In genomic region chr12:82314406-82314892, GRCh38 we compare ENCODE assay signal across 13 cellular contexts. TPM values are rescaled to one million over a fixed set of nuclear protein-coding genes. Genes with fewer than 3 reads are reported as not detected.
DNase-seq lines count a peak whose midpoint lies in the region; ATAC-seq and TF ChIP-seq lines count a peak whose summit lies in the region.
"Had no signal": no experiment of that assay in that cellular context is flagged by ENCODE, and none has a peak within 500 bp of the region (broad histone marks: within the 10 kb centered on the region; RNA-seq: fewer than 3 reads in every experiment).

No MANE protein-coding gene starts in this region.

- TF ChIP-seq CTCF in C4-2B (conservative IDR thresholded peaks at IDR 0.05), result no peak
- TF ChIP-seq CTCF in left lung (IDR thresholded peaks at IDR 0.05), result no peak

- H3K4me1 ChIP-seq in HUES64 (ENCODE audit: insufficient read depth, low read length) (no peaks in the 10 kb centered on the region), left lung (no peaks in the 10 kb centered on the region)

- ATAC-seq in left lung, result peak; percentile 75
- ATAC-seq in GM19397 (IDR thresholded peaks at IDR 0.05; ENCODE audit: unreplicated experiment), result no peak
- no peak for ATAC-seq in GM21381 (IDR thresholded peaks at IDR 0.05; ENCODE audit: unreplicated experiment)

- H3K27me3 ChIP-seq in HUES64 (ENCODE audit: insufficient read depth, low read length) (no peaks in the 10 kb centered on the region), left lung (no peaks in the 10 kb centered on the region)
- H3K27me3 ChIP-seq: cardiac muscle cell had no signal

- peak overlapping the region; percentile 38 for H3K4me3 ChIP-seq in HUES64 (ENCODE audit: low read length)
- no peak overlapping the region for H3K4me3 ChIP-seq in left lung
- H3K4me3 ChIP-seq: cardiac muscle cell had no signal

- H3K9me3 ChIP-seq in HUES64 (ENCODE audit: insufficient read depth, low read depth, low read length) (no peaks in the 10 kb centered on the region), left lung (peaks cover 0 to 4% of the 10 kb centered on the region in 2 donors)

- H3K36me3 ChIP-seq in HUES64 (ENCODE audit: insufficient read depth, low read length), result no peaks in the 10 kb centered on the region
- H3K36me3 ChIP-seq in left lung, result no peaks in the 10 kb centered on the region
- H3K36me3 ChIP-seq: cardiac muscle cell had no signal

- DNase-seq in ecto neural progenitor cell (ENCODE audit: low spot score) (peak; percentile 82), left lung (peak; percentile 44 to 61), OCI-M2 (lab: John Stamatoyannopoulos, UW; ENCODE audit: unreplicated experiment) (no peak), A172 (ENCODE audit: low spot score) (no peak)
- DNase-seq: GOT3; NCI-H1694; NK-92 treated with Interleukin-12 subunit alpha and Interleukin-12 subunit beta, amount 100 ng/mL, for 24 hours had no signal

- no peak overlapping the region for H3K9ac ChIP-seq in HUES64 (ENCODE audit: low read depth, low read length)

- WGBS in HUES64, result 52% methylated on average over 8 of the region's 8 CpGs

- H3K27ac ChIP-seq in C4-2B, result 0 out of 2 replicates have a peak overlapping the region, but pooled peaks have one; percentile 3
- no peak overlapping the region for H3K27ac ChIP-seq in HUES64 (ENCODE audit: low read depth, low read length)
- H3K27ac ChIP-seq in left lung, result no peak overlapping the region
- H3K27ac ChIP-seq: cardiac muscle cell, VCaP had no signal

- intact Hi-C loops in left lung (cut with DNase I), result no loop called here

RNA-seq across cellular contexts. Expression of gene CCDC59, which starts 43.7 kb away (rescaled TPM):
- 55.4 TPM for polyA plus RNA-seq in HUES64 (2013, experiment 1 of 2)
- 57.4 TPM for polyA plus RNA-seq in HUES64 (2013, experiment 2 of 2)
- 10 to 100 TPM; 22.7 to 26.8 TPM for total RNA-seq in left lung
- 82.9 and 139 TPM in 2 replicates for total RNA-seq in A172 (2014; rRNA removed; shearing (Covaris generic))

RNA-seq across cellular contexts. Expression of gene METTL25, which starts 43.9 kb away (rescaled TPM):
- polyA plus RNA-seq in HUES64 (2013, experiment 1 of 2), result 8.7 TPM
- polyA plus RNA-seq in HUES64 (2013, experiment 2 of 2), result 6.8 TPM
- total RNA-seq in left lung, result 10 to 100 TPM; 10.8 to 13.0 TPM
- 2.7 and 2.9 TPM in 2 replicates for total RNA-seq in A172 (2014; rRNA removed; shearing (Covaris generic))

Comparison
In these comparisons a context has a peak if more than half of its experiments do, and no peak if none do; other contexts are left out.
1. DNase-seq: peak in ecto neural progenitor cell (single experiment) and left lung (2 of 2); none in OCI-M2 (single experiment) and A172 (single experiment).